In the genomic region with DNA sequence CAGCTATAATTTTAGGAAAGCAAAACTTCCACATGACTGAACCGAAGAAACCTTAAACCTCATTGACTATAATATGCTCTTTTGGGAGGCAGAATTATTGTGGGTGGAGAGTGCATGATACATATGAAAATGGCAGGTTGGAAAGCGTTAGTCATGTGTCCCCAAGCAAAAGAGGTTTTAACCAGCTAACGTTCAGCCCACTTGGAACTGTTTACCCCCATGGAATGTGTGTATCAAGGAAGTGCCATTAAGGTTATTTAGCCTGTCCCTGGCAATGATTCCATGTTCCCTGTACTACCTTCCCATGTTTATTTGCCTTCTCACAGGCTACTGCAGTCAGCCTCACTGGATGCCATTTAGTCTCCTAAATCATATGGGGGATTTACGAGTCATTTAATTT, we compare ENCODE assay signal across 19 cellular contexts. TPM values are rescaled to one million over a fixed set of nuclear protein-coding genes. Genes with fewer than 3 reads are reported as not detected.
DNase-seq lines count a peak whose midpoint lies in the region; ATAC-seq, FAIRE-seq and TF ChIP-seq lines count a peak whose summit lies in the region.
"Had no signal": no experiment of that assay in that cellular context is flagged by ENCODE, and none has a peak within 500 bp of the region (broad histone marks: within the 10 kb centered on the region; RNA-seq: fewer than 3 reads in every experiment).

No MANE protein-coding gene starts in this region.

- H3K56ac ChIP-seq in IMR-90 (ENCODE audit: extremely low read depth, insufficient read depth, low read length) = no peak overlapping the region

- H2BK120ac ChIP-seq in IMR-90 (ENCODE audit: low read depth, low read length) = no peak overlapping the region

- peaks cover 2% of the 10 kb centered on the region; the same call in 1 of the 2 replicates for H3K9me1 ChIP-seq in IMR-90 (ENCODE audit: insufficient read depth, low read length)
- no peaks in the 10 kb centered on the region for H3K9me1 ChIP-seq in endothelial cell of umbilical vein (replicated peaks; ENCODE audit: control insufficient read depth, extremely low read depth, insufficient read depth, low read length)

- H3K27me3 ChIP-seq in IMR-90 (ENCODE audit: control insufficient read depth, insufficient read depth, low read length) = no peaks in the 10 kb centered on the region
- no peaks in the 10 kb centered on the region for H3K27me3 ChIP-seq in endothelial cell of umbilical vein (ENCODE audit: control insufficient read depth in 2 of 2, insufficient read depth in 2 of 2, low read length in 2 of 2)
- H3K27me3 ChIP-seq in right cardiac atrium (ENCODE audit: control insufficient read depth, insufficient read depth) = no peaks in the 10 kb centered on the region

- no peaks in the 10 kb centered on the region for H3K36me3 Mint-ChIP-seq in activated naive CD4-positive, alpha-beta T cell treated with anti-CD3 and anti-CD28 coated beads for 36 hours (ENCODE audit: low read depth)
- H3K36me3 Mint-ChIP-seq: CD14-positive monocyte had no signal

- H4K5ac ChIP-seq in IMR-90 (ENCODE audit: low read depth, low read length) = no peak overlapping the region

- H3K27ac ChIP-seq in IMR-90 (ENCODE audit: insufficient read depth, low read length) = no peak overlapping the region
- H3K27ac ChIP-seq in endothelial cell of umbilical vein (ENCODE audit: insufficient read depth, low read depth, low read length) = no peak overlapping the region
- no peak overlapping the region for H3K27ac ChIP-seq in right cardiac atrium (ENCODE audit: low read length)
- H3K27ac ChIP-seq: A549, PC-9 had no signal

- H2AK5ac ChIP-seq in IMR-90 (ENCODE audit: low read depth, low read length) = no peak overlapping the region

- no peak overlapping the region for H2BK15ac ChIP-seq in IMR-90 (ENCODE audit: low read depth, low read length)

- H2AK9ac ChIP-seq in IMR-90 (replicated peaks; ENCODE audit: low read depth, low read length, poor library complexity) = no peak overlapping the region

- DNase-seq in Right ventricle myocardium inferior (ENCODE audit: missing footprints) = no peak
- DNase-seq in cardiac septum (ENCODE audit: low spot score) = no peak
- DNase-seq in IMR-90 = peak; percentile 21
- peak; percentile 15 for DNase-seq in endothelial cell of umbilical vein (ENCODE audit: low read depth, low spot score)
- DNase-seq in right cardiac atrium = no peak
- no peak for DNase-seq in sciatic nerve (ENCODE audit: low spot score)
- no peak for DNase-seq in activated naive CD4-positive, alpha-beta T cell treated with anti-CD3 and anti-CD28 coated beads for 36 hours
- DNase-seq in globus pallidus (ENCODE audit: low spot score) = no peak
- DNase-seq: AML-193; DMS 273 treated with DMSO at 0.1 percent for 48 hours; H9; NCI-H187; NCI-H2171 treated with DMSO at 0.1 percent for 48 hours; NCI-H446 treated with DMSO at 0.1 percent for 48 hours; NK-92 treated with Interleukin-12 subunit alpha and Interleukin-12 subunit beta, amount 100 ng/mL, for 24 hours; PC-9 had no signal

- H3K4me1 ChIP-seq in IMR-90 (ENCODE audit: control insufficient read depth, insufficient read depth, low read length) (no peaks in the 10 kb centered on the region), endothelial cell of umbilical vein (ENCODE audit: control insufficient read depth, extremely low read depth, insufficient read depth, low read length) (no peaks in the 10 kb centered on the region), right cardiac atrium (ENCODE audit: control insufficient read depth, insufficient read depth, low read length) (no peaks in the 10 kb centered on the region)
- H3K4me1 ChIP-seq: A549 had no signal

- H3K79me1 ChIP-seq in IMR-90 (ENCODE audit: low read depth in 1 of 2, low read length in 2 of 2) = peaks cover 0 to 5% of the 10 kb centered on the region in 2 experiments; a peak in 2 of 4 replicates

- H2BK5ac ChIP-seq in IMR-90 (ENCODE audit: low read depth, low read length, poor library complexity, severe bottlenecking) = no peak overlapping the region

- BruUV-seq in IMR-90 (replicated peaks; lab: Mats Ljungman, UMichigan) (no TSS peak), endothelial cell of umbilical vein (replicated peaks; lab: Mats Ljungman, UMichigan) (no TSS peak)

- 100% methylated on average over 1 of the region's 4 CpGs; no CpG with 5 or more reads in 1 of the 2 experiments for WGBS in IMR-90 (ENCODE audit: extremely low coverage in 2 of 2, insufficient read length in 1 of 2), 2 experiments
- 54% methylated on average over 4 of the region's 4 CpGs for whole genome bisulfite sequencing in right cardiac atrium

- H3K23ac ChIP-seq in IMR-90 (ENCODE audit: low read depth, low read length) = no peak overlapping the region

- H3K9ac ChIP-seq in IMR-90 (ENCODE audit: low read depth, low read length) (no peak overlapping the region), endothelial cell of umbilical vein (replicated peaks; ENCODE audit: extremely low read depth, insufficient read depth, low read length) (no peak overlapping the region)

- H4K91ac ChIP-seq in IMR-90 (ENCODE audit: insufficient read depth, low read depth, low read length) = no peak overlapping the region

- in situ Hi-C loops in IMR-90 (cut with MboI; ENCODE audit: low sequenced_read_pairs) = no loop called here

- H3K4me1 Mint-ChIP-seq in activated naive CD4-positive, alpha-beta T cell treated with anti-CD3 and anti-CD28 coated beads for 36 hours (ENCODE audit: low read depth) = no peaks in the 10 kb centered on the region
- H3K4me1 Mint-ChIP-seq: H9 had no signal

- no peak overlapping the region for H3K4ac ChIP-seq in IMR-90 (ENCODE audit: low read depth, low read length)

- no peak for TF ChIP-seq RAD21 in IMR-90 (IDR thresholded peaks at IDR 0.05; ENCODE audit: low read length)

- H3K27ac Mint-ChIP-seq in activated naive CD4-positive, alpha-beta T cell treated with anti-CD3 and anti-CD28 coated beads for 36 hours = no peak overlapping the region
- H3K27ac Mint-ChIP-seq: CD14-positive monocyte had no signal

- H3K4me3 ChIP-seq in IMR-90 (ENCODE audit: insufficient read depth, low read depth, low read length) (no peak overlapping the region), endothelial cell of umbilical vein (replicated peaks in 1 of 3; ENCODE audit: insufficient read depth in 1 of 3, low read depth in 1 of 3, low read length in 3 of 3) (no peak overlapping the region), right cardiac atrium (ENCODE audit: low read length) (no peak overlapping the region)
- H3K4me3 ChIP-seq: A549, PC-9 had no signal

- H4K20me1 ChIP-seq in IMR-90 (ENCODE audit: insufficient read depth, low read length) (peaks cover 10% of the 10 kb centered on the region), endothelial cell of umbilical vein (replicated peaks; ENCODE audit: control insufficient read depth, extremely low read depth, insufficient read depth, low read length) (no peaks in the 10 kb centered on the region)

- FAIRE-seq in endothelial cell of umbilical vein (lab: Jason Lieb, UNC) = no peak
- FAIRE-seq: A549, GM19239 had no signal

- H3K79me2 ChIP-seq in endothelial cell of umbilical vein (ENCODE audit: control insufficient read depth, insufficient read depth, low read length) = no peaks in the 10 kb centered on the region

- TF ChIP-seq POLR2A in IMR-90 (IDR thresholded peaks at IDR 0.05; ENCODE audit: low read depth, low read length) = no peak
- no peak for TF ChIP-seq POLR2A in endothelial cell of umbilical vein (IDR thresholded peaks at IDR 0.05; ENCODE audit: low read depth, low read length)

- no peak overlapping the region for H3K4me2 ChIP-seq in IMR-90 (ENCODE audit: low read depth, low read length)
- no peak overlapping the region for H3K4me2 ChIP-seq in endothelial cell of umbilical vein (ENCODE audit: insufficient read depth, low read length)
- H3K4me2 ChIP-seq: A549, PC-9 had no signal

- H2BK20ac ChIP-seq in IMR-90 (ENCODE audit: low read depth, low read length) = no peak overlapping the region

- CTCF ChIA-PET in IMR-90 (lab: Yijun Ruan, JAX) = no interaction called here
- CTCF ChIA-PET in endothelial cell of umbilical vein (lab: Charles Lee) = interaction anchor here (1.5 kb wide), 1 partner anchor 24 kb away, joined by 3 read pairs; no protein-coding TSS in a partner anchor
- CTCF ChIA-PET in activated naive CD4-positive, alpha-beta T cell treated with anti-CD3 and anti-CD28 coated beads for 36 hours (lab: Charles Lee) = interaction anchor here (1.1 kb wide), 1 partner anchor 53 kb away, joined by 3 read pairs; no protein-coding TSS in a partner anchor

- H2AFZ ChIP-seq in IMR-90 (replicated peaks; ENCODE audit: low read length, poor library complexity) = no peak overlapping the region
- no peak overlapping the region for H2AFZ ChIP-seq in endothelial cell of umbilical vein (ENCODE audit: low read depth, low read length)
- H2AFZ ChIP-seq: PC-9 had no signal

- POLR2A ChIA-PET in IMR-90 (lab: Charles Lee; ENCODE audit: unreplicated experiment) (interaction anchor here (0.6 kb wide), 1 partner anchor 60 kb away, joined by 10 read pairs; no protein-coding TSS in a partner anchor), endothelial cell of umbilical vein (lab: Charles Lee) (no interaction called here)

- ATAC-seq in Right ventricle myocardium inferior = peak; percentile 7
- peak; percentile 19; the same call in 1 of the 2 replicates for ATAC-seq in IMR-90 (ENCODE audit: low read depth)
- peak; percentile 8 to 34 for ATAC-seq in right cardiac atrium
- no peak for ATAC-seq in sciatic nerve
- ATAC-seq: A549 had no signal

- H3K36me3 ChIP-seq in IMR-90 (ENCODE audit: control insufficient read depth, insufficient read depth, low read length) (peaks cover 38% of the 10 kb centered on the region), endothelial cell of umbilical vein (ENCODE audit: control insufficient read depth in 2 of 2, extremely low read depth in 1 of 2, insufficient read depth in 2 of 2, low read length in 2 of 2) (peaks cover 22 to 23% of the 10 kb centered on the region in 2 experiments)

- TF ChIP-seq CTCF in IMR-90 (conservative IDR thresholded peaks at IDR 0.05; ENCODE audit: low read depth, low read length) = no peak
- no peak for TF ChIP-seq CTCF in endothelial cell of umbilical vein (IDR thresholded peaks at IDR 0.05; ENCODE audit: extremely low read depth in 1 of 2, insufficient read depth in 1 of 2, low read depth in 1 of 2, low read length in 2 of 2)

- no peak overlapping the region for H3K4me3 Mint-ChIP-seq in activated naive CD4-positive, alpha-beta T cell treated with anti-CD3 and anti-CD28 coated beads for 36 hours
- H3K4me3 Mint-ChIP-seq: CD14-positive monocyte, H9 had no signal

- no peak overlapping the region for H3K18ac ChIP-seq in IMR-90 (ENCODE audit: low read depth, low read length)

- H3K9me3 ChIP-seq in IMR-90 (ENCODE audit: control insufficient read depth, insufficient read depth, low read length) = no peaks in the 10 kb centered on the region
- H3K9me3 ChIP-seq in endothelial cell of umbilical vein (replicated peaks; ENCODE audit: control insufficient read depth, insufficient read depth, low read length) = no peaks in the 10 kb centered on the region
- no peaks in the 10 kb centered on the region for H3K9me3 ChIP-seq in right cardiac atrium (ENCODE audit: control insufficient read depth, low read length)
- H3K9me3 ChIP-seq: A549 had no signal

- no peak overlapping the region for H4K8ac ChIP-seq in IMR-90 (ENCODE audit: low read depth in 2 of 2, low read length in 2 of 2)

- intact Hi-C loops in Right ventricle myocardium inferior (cut with DNase I) (no loop called here), cardiac septum (cut with DNase I) (no loop called here), IMR-90 (cut with micrococcal nuclease) (loop anchor here (2.0 to 10.0 kb wide), 2 partner anchors 148 to 298 kb away; partner anchors contain the start of gene GSK3B), endothelial cell of umbilical vein (cut with micrococcal nuclease) (loop anchor here (5.0 kb wide), 1 partner anchor 151 kb away; no protein-coding TSS in a partner anchor), right cardiac atrium (cut with DNase I) (no loop called here), sciatic nerve (cut with DNase I) (no loop called here)
- intact Hi-C loops in activated naive CD4-positive, alpha-beta T cell treated with anti-CD3 and anti-CD28 coated beads for 36 hours (cut with micrococcal nuclease) = no loop called here

- dilution Hi-C loops in IMR-90 (cut with HindIII; ENCODE audit: low sequenced_read_pairs, unreplicated experiment) = no loop called here
- dilution Hi-C loops in endothelial cell of umbilical vein (cut with MboI; ENCODE audit: extremely low pct_ligation_motif_present, low sequenced_read_pairs) = no loop called here

- no peak overlapping the region for H3K14ac ChIP-seq in IMR-90 (replicated peaks; ENCODE audit: low read depth, low read length)

- H3K27me3 Mint-ChIP-seq in activated naive CD4-positive, alpha-beta T cell treated with anti-CD3 and anti-CD28 coated beads for 36 hours (ENCODE audit: low read depth) = no peaks in the 10 kb centered on the region

- H3K9me3 Mint-ChIP-seq in activated naive CD4-positive, alpha-beta T cell treated with anti-CD3 and anti-CD28 coated beads for 36 hours = no peaks in the 10 kb centered on the region
- H3K9me3 Mint-ChIP-seq: CD14-positive monocyte, H9 had no signal

RNA-seq across cellular contexts. Expression of gene LRRC58, which starts 44.1 kb away (rescaled TPM):
- total RNA-seq in Right ventricle myocardium inferior (8.7 TPM), cardiac septum (8.1 TPM), IMR-90 (2012; rRNA removed) (13.4 and 21.7 TPM in 2 replicates), endothelial cell of umbilical vein (11.9 and 12.3 TPM in 2 replicates), right cardiac atrium (10 to 100 TPM; 10.3 to 14.6 (median 12.4) TPM), sciatic nerve (24.3 TPM)
- polyA plus RNA-seq in IMR-90 (2012; rRNA removed) (4.2 and 5.0 TPM in 2 replicates), endothelial cell of umbilical vein (2.7 and 3.7 TPM in 2 replicates), right cardiac atrium (4.6 TPM)
- 1.7 and 2.1 TPM in 2 replicates for polyA plus RNA-seq in IMR-90 (2012; cell fraction: cytosol; rRNA removed)
- polyA plus RNA-seq in IMR-90 (2012; cell fraction: nucleus; rRNA removed; ENCODE audit: low replicate concordance) = 1.6 and 3.2 TPM in 2 replicates
- polyA plus RNA-seq in endothelial cell of umbilical vein (2011; cell fraction: cytosol; rRNA removed) = 4.0 and 4.4 TPM in 2 replicates
- 3.1 and 4.2 TPM in 2 replicates for polyA plus RNA-seq in endothelial cell of umbilical vein (2011; cell fraction: nucleus; rRNA removed)
- 4.4 and 8.6 TPM in 2 replicates for polyA plus RNA-seq in endothelial cell of umbilical vein (2012)
- 6.1 and 7.7 TPM in 2 replicates for polyA minus RNA-seq in endothelial cell of umbilical vein
- 35.7 TPM for polyA minus RNA-seq in endothelial cell of umbilical vein (2011; cell fraction: cytosol; rRNA and poly(A)+ RNA removed)
- polyA minus RNA-seq in endothelial cell of umbilical vein (2011; cell fraction: nucleus; rRNA and poly(A)+ RNA removed) = 6.1 and 9.8 TPM in 2 replicates
- 10 to 100 TPM; 17.6 to 18.0 TPM for total RNA-seq in activated naive CD4-positive, alpha-beta T cell treated with anti-CD3 and anti-CD28 coated beads for 36 hours

RNA-seq across cellular contexts. Expression of gene FSTL1, which starts 57.5 kb away (rescaled TPM):
- total RNA-seq in Right ventricle myocardium inferior (217 TPM), cardiac septum (140 TPM), IMR-90 (2012; rRNA removed) (1,097 and 1,642 TPM in 2 replicates), endothelial cell of umbilical vein (522 and 562 TPM in 2 replicates), right cardiac atrium (100 to 1,000 TPM; 341 to 735 (median 465) TPM), sciatic nerve (480 TPM)
- polyA plus RNA-seq in IMR-90 (2012; rRNA removed) (864 and 916 TPM in 2 replicates), endothelial cell of umbilical vein (235 and 237 TPM in 2 replicates), right cardiac atrium (134 TPM)
- 367 and 446 TPM in 2 replicates for polyA plus RNA-seq in IMR-90 (2012; cell fraction: cytosol; rRNA removed)
- 302 and 555 TPM in 2 replicates for polyA plus RNA-seq in IMR-90 (2012; cell fraction: nucleus; rRNA removed; ENCODE audit: low replicate concordance)
- polyA plus RNA-seq in endothelial cell of umbilical vein (2011; cell fraction: cytosol; rRNA removed) = 250 and 312 TPM in 2 replicates
- 299 and 313 TPM in 2 replicates for polyA plus RNA-seq in endothelial cell of umbilical vein (2011; cell fraction: nucleus; rRNA removed)
- 670 and 901 TPM in 2 replicates for polyA plus RNA-seq in endothelial cell of umbilical vein (2012)
- 697 and 971 TPM in 2 replicates for polyA minus RNA-seq in endothelial cell of umbilical vein
- 5.9 TPM for polyA minus RNA-seq in endothelial cell of umbilical vein (2011; cell fraction: cytosol; rRNA and poly(A)+ RNA removed)
- 149 and 281 TPM in 2 replicates for polyA minus RNA-seq in endothelial cell of umbilical vein (2011; cell fraction: nucleus; rRNA and poly(A)+ RNA removed)
- total RNA-seq in activated naive CD4-positive, alpha-beta T cell treated with anti-CD3 and anti-CD28 coated beads for 36 hours = under 1 TPM in 1 of 2 experiments, not detected in 1; 0.40 TPM

Comparison
In these comparisons a context has a peak if more than half of its experiments do, and no peak if none do; other contexts are left out.
1. DNase-seq: peak in IMR-90 (single experiment) and endothelial cell of umbilical vein (single experiment); none in Right ventricle myocardium inferior (single experiment), cardiac septum (single experiment), right cardiac atrium (0 of 3), sciatic nerve (single experiment), activated naive CD4-positive, alpha-beta T cell treated with anti-CD3 and anti-CD28 coated beads for 36 hours (single experiment) and globus pallidus (single experiment).
2. RNA of gene FSTL1, which starts 57.5 kb away (total RNA-seq): 1,097 to 1,642 TPM in IMR-90, 522 to 562 TPM in endothelial cell of umbilical vein, 341 to 735 TPM in right cardiac atrium, 480 TPM in sciatic nerve (single experiment), 217 TPM in Right ventricle myocardium inferior (single experiment) and 140 TPM in cardiac septum (single experiment); 0.40 TPM in activated naive CD4-positive, alpha-beta T cell treated with anti-CD3 and anti-CD28 coated beads for 36 hours; every median in the first group is over 100 times any median in the second.
3. intact Hi-C loops: an anchor here in IMR-90 (2.0 to 10.0 kb wide) and endothelial cell of umbilical vein (5.0 kb wide); none called in Right ventricle myocardium inferior, cardiac septum, right cardiac atrium, sciatic nerve and activated naive CD4-positive, alpha-beta T cell treated with anti-CD3 and anti-CD28 coated beads for 36 hours.